ENCODE assay signal across 23 cellular contexts in the genomic region with DNA sequence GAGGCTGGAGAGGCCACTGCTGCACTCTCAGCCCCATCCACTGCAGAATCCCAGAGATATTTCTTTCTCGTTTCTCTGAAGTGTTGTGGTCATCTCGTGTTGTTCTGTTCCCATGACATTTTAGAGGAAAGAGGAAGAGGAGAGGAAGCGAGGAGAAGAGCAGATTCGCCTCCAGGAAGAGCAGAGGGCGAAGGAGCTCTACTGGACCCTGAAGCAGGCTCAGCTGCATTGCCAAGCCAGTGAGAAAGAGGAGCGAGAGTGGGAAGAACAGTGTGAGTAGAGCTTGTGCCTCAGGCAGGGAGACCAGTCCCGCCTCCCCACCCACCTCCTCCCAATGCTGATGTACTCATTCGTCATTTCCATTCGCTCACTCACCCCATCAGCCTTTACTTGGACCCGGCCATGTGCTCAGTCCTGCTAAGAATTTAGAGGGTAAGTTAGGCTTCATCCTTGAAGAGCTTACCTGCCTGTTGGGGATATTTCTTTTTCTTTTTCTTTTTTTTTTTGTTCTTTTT. TPM values are rescaled to one million over a fixed set of nuclear protein-coding genes. Genes with fewer than 3 reads are reported as not detected.
"Had no signal": no experiment of that assay in that cellular context is flagged by ENCODE, and none has a peak within 500 bp of the region (broad histone marks: within the 10 kb centered on the region; RNA-seq: fewer than 3 reads in every experiment).

No MANE protein-coding gene starts in this region.

- H3K9me3 ChIP-seq: pancreas, right lobe of liver, transverse colon, vagina had no signal

- DNase-seq: activated B cell treated with CpG ODN at 0.5 μM for 24 hours; activated CD4-positive, alpha-beta T cell treated with anti-CD3 and anti-CD28 coated beads for 36 hours; activated CD4-positive, alpha-beta T cell treated with anti-CD3 and anti-CD28 coated beads, Interleukin-2, amount 50 U/mL, for 4 hours; activated effector memory CD4-positive, alpha-beta T cell treated with anti-CD3 and anti-CD28 coated beads, Interleukin-2, amount 50 U/mL, for 16 hours; activated naive CD4-positive, alpha-beta T cell treated with anti-CD3 and anti-CD28 coated beads, Interleukin-2, amount 10 ng/mL, durations not matched to agents 7 days and 5 days; amygdala; erythroblast; foreskin fibroblast; immature natural killer cell; kidney glomerular epithelial cell; left ventricle myocardium superior; pancreas; stimulated activated CD4-positive, alpha-beta T cell treated with anti-CD3 and anti-CD28 coated beads, Interleukin-15, amount 100 ng/mL, for 24 hours; T-helper 9 cell; transverse colon had no signal

- H3K4me1 ChIP-seq: pancreas, right lobe of liver, transverse colon, vagina had no signal

- ATAC-seq: activated CD4-positive, alpha-beta T cell treated with anti-CD3 and anti-CD28 coated beads for 36 hours; left ventricle myocardium superior; pancreas; right lobe of liver; stimulated activated memory B cell treated with anti-CD40 and anti-IgM and Interleukin-4, amounts not matched to agents 10 μg/mL and 1 μg/mL and 100 μg/mL, for 72 hours had no signal

- FAIRE-seq: endometrium, pancreas had no signal

- H3K27ac ChIP-seq: cardiac muscle cell, pancreas, right lobe of liver, transverse colon, vagina had no signal

- H3K36me3 ChIP-seq: cardiac muscle cell, pancreas, right lobe of liver, transverse colon, vagina had no signal

- H3K27me3 ChIP-seq: cardiac muscle cell, pancreas, right lobe of liver, transverse colon, vagina had no signal

- H3K4me3 ChIP-seq: cardiac muscle cell, pancreas, right lobe of liver, smooth muscle cell, transverse colon, vagina had no signal

RNA-seq across cellular contexts. Expression of a gene that starts 50.9 kb away (rescaled TPM):
- total RNA-seq: activated B cell treated with CpG ODN at 0.5 μM for 24 hours, cardiac muscle cell, fibroblast of lung, left ventricle myocardium superior, myocyte, pancreas, right lobe of liver, vagina had no signal
- polyA plus RNA-seq: cardiac muscle cell, fibroblast of lung, immature natural killer cell, smooth muscle cell had no signal
